In genomic region chr2:54589340-54590215, GRCh38 we compare ENCODE assay signal across 9 cellular contexts.
DNase-seq lines count a peak whose midpoint lies in the region; ATAC-seq and TF ChIP-seq lines count a peak whose summit lies in the region.
"Had no signal": no experiment of that assay in that cellular context is flagged by ENCODE, and none has a peak within 500 bp of the region (broad histone marks: within the 10 kb centered on the region; RNA-seq: fewer than 3 reads in every experiment).

No MANE protein-coding gene starts in this region.

- H3K27me3 ChIP-seq in Peyer's patch: no peaks in the 10 kb centered on the region

- peak overlapping the region; percentile 54 to 68 (median 62) for H3K27ac ChIP-seq in Peyer's patch

- H3K36me3 Mint-ChIP-seq in Calu3 (ENCODE audit: insufficient read depth, unreplicated experiment): peaks cover 68% of the 10 kb centered on the region
- peaks cover 9 to 16% of the 10 kb centered on the region in 2 donors for H3K36me3 Mint-ChIP-seq in stimulated activated naive B cell treated with anti-CD40 and anti-IgM and Interleukin-4, amounts not matched to agents 10 μg/mL and 1 μg/mL and 100 μg/mL, for 72 hours

- peaks cover 66% of the 10 kb centered on the region for H3K4me1 Mint-ChIP-seq in Calu3 (ENCODE audit: low read depth, unreplicated experiment)
- H3K4me1 Mint-ChIP-seq in stimulated activated naive B cell treated with anti-CD40 and anti-IgM and Interleukin-4, amounts not matched to agents 10 μg/mL and 1 μg/mL and 100 μg/mL, for 72 hours: peaks cover 51 to 90% of the 10 kb centered on the region in 2 donors

- H3K4me3 Mint-ChIP-seq in Calu3 (ENCODE audit: low read depth, unreplicated experiment): peak overlapping the region; percentile 56
- H3K4me3 Mint-ChIP-seq in stimulated activated naive B cell treated with anti-CD40 and anti-IgM and Interleukin-4, amounts not matched to agents 10 μg/mL and 1 μg/mL and 100 μg/mL, for 72 hours: peak overlapping the region; percentile 50 to 60

- no peaks in the 10 kb centered on the region for H3K9me3 Mint-ChIP-seq in Calu3 (ENCODE audit: low read depth, unreplicated experiment)
- H3K9me3 Mint-ChIP-seq in stimulated activated naive B cell treated with anti-CD40 and anti-IgM and Interleukin-4, amounts not matched to agents 10 μg/mL and 1 μg/mL and 100 μg/mL, for 72 hours: no peaks in the 10 kb centered on the region

- no peaks in the 10 kb centered on the region for H3K36me3 ChIP-seq in Peyer's patch

- peak overlapping the region; percentile 88 for H3K27ac Mint-ChIP-seq in Calu3 (ENCODE audit: unreplicated experiment)
- peak overlapping the region; percentile 83 for H3K27ac Mint-ChIP-seq in stimulated activated naive B cell treated with anti-CD40 and anti-IgM and Interleukin-4, amounts not matched to agents 10 μg/mL and 1 μg/mL and 100 μg/mL, for 72 hours

- DNase-seq in Calu3 (no peak), Peyer's patch (peak in 2 of 3 donors; percentile 71 to 77), fibroblast of pulmonary artery (ENCODE audit: low read depth) (peak; percentile 87), occipital lobe (lab: John Stamatoyannopoulos, UW) (no peak), SIG-M5 (lab: John Stamatoyannopoulos, UW) (no peak)
- DNase-seq in stimulated activated naive B cell treated with anti-CD40 and anti-IgM and Interleukin-4, amounts not matched to agents 10 μg/mL and 1 μg/mL and 100 μg/mL, for 72 hours: no peak

- H3K27me3 Mint-ChIP-seq in Calu3 (ENCODE audit: unreplicated experiment): no peaks in the 10 kb centered on the region
- H3K27me3 Mint-ChIP-seq in stimulated activated naive B cell treated with anti-CD40 and anti-IgM and Interleukin-4, amounts not matched to agents 10 μg/mL and 1 μg/mL and 100 μg/mL, for 72 hours: no peaks in the 10 kb centered on the region

- TF ChIP-seq POLR2A in Peyer's patch (IDR thresholded peaks at IDR 0.05): no peak

- peaks cover 0 to 46% (median 17%) of the 10 kb centered on the region in 4 donors for H3K4me1 ChIP-seq in Peyer's patch

- no peaks in the 10 kb centered on the region for H3K9me3 ChIP-seq in Peyer's patch

- peak; percentile 41 for ATAC-seq in GM21723 (IDR thresholded peaks at IDR 0.05; ENCODE audit: unreplicated experiment)
- ATAC-seq in stimulated activated naive B cell treated with anti-CD40 and anti-IgM and Interleukin-4, amounts not matched to agents 10 μg/mL and 1 μg/mL and 100 μg/mL, for 72 hours (replicated peaks): peak; percentile 44 to 47
- ATAC-seq in GM18873 (IDR thresholded peaks at IDR 0.05; ENCODE audit: low FRiP score, unreplicated experiment): no peak
- ATAC-seq: HCT116 had no signal

- TF ChIP-seq CTCF in Calu3 (IDR thresholded peaks at IDR 0.05; ENCODE audit: unreplicated experiment): no peak
- TF ChIP-seq CTCF in Peyer's patch (IDR thresholded peaks at IDR 0.05): no peak
- TF ChIP-seq CTCF in fibroblast of pulmonary artery (IDR thresholded peaks at IDR 0.05; ENCODE audit: low read length, missing control alignments): no peak

- BruUV-seq in Calu3 (replicated peaks; lab: Mats Ljungman, UMichigan): no TSS peak

- intact Hi-C loops in Calu3 (cut with micrococcal nuclease; ENCODE audit: unreplicated experiment): no loop called here

- no peak overlapping the region for H3K4me3 ChIP-seq in Peyer's patch
- H3K4me3 ChIP-seq in fibroblast of pulmonary artery (replicated peaks; ENCODE audit: low read depth, low read length): no peak overlapping the region

- CTCF ChIA-PET in Calu3 (lab: Charles Lee): interaction anchor here (1.1 to 1.3 kb wide), 2 partner anchors 10 to 66 kb away, joined by 3 to 4 read pairs; no protein-coding TSS in a partner anchor

Comparison
In these comparisons a context has a peak if more than half of its experiments do, and no peak if none do; other contexts are left out.
1. DNase-seq: peak in Peyer's patch (2 of 3) and fibroblast of pulmonary artery (single experiment); none in Calu3 (single experiment), stimulated activated naive B cell treated with anti-CD40 and anti-IgM and Interleukin-4, amounts not matched to agents 10 μg/mL and 1 μg/mL and 100 μg/mL, for 72 hours (single experiment), occipital lobe (single experiment) and SIG-M5 (single experiment).